10 cellular contexts compared by ENCODE assay signal in genomic region chr5:38468202-38468656, GRCh38.
A peak's percentile ranks its signal among the peaks of the same experiment; 100 is the strongest.
DNase-seq lines count a peak whose midpoint lies in the region; ATAC-seq, FAIRE-seq and TF ChIP-seq lines count a peak whose summit lies in the region.
"Had no signal": no experiment of that assay in that cellular context is flagged by ENCODE, and none has a peak within 500 bp of the region (broad histone marks: within the 10 kb centered on the region; RNA-seq: fewer than 3 reads in every experiment).

No MANE protein-coding gene starts in this region.

- H3K9me3 ChIP-seq in keratinocyte (ENCODE audit: control insufficient read depth, low read depth, low read length) = no peaks in the 10 kb centered on the region

- no peaks in the 10 kb centered on the region for H3F3A ChIP-seq in GM23338 (replicated peaks; ENCODE audit: low read depth)

- H3K4me1 ChIP-seq in GM23338 (ENCODE audit: insufficient read depth) = no peaks in the 10 kb centered on the region
- peaks cover 25% of the 10 kb centered on the region for H3K4me1 ChIP-seq in keratinocyte (ENCODE audit: control insufficient read depth, extremely low read depth, insufficient read depth, low read length)

- H3K9me3 Mint-ChIP-seq in GM23338 = no peaks in the 10 kb centered on the region
- H3K9me3 Mint-ChIP-seq: central memory CD8-positive, alpha-beta T cell had no signal

- H3K27me3 ChIP-seq in GM23338 (ENCODE audit: insufficient read depth) = no peaks in the 10 kb centered on the region
- H3K27me3 ChIP-seq in keratinocyte (ENCODE audit: control insufficient read depth, extremely low read depth, insufficient read depth, low read length) = no peaks in the 10 kb centered on the region

- no peak overlapping the region for H3K9ac ChIP-seq in keratinocyte (ENCODE audit: control insufficient read depth, extremely low read depth, insufficient read depth, low read length)

- TF ChIP-seq CTCF in GM23338 (conservative IDR thresholded peaks at IDR 0.05; ENCODE audit: low read depth in 2 of 2) (no peak), keratinocyte (optimal IDR thresholded peaks at IDR 0.05 in 1 of 3, IDR thresholded peaks at IDR 0.05 in 1 of 3, conservative IDR thresholded peaks at IDR 0.05 in 1 of 3; ENCODE audit: extremely low read depth in 1 of 3, insufficient read depth in 2 of 3, low read length in 3 of 3) (no peak)

- no peaks in the 10 kb centered on the region for H3K36me3 Mint-ChIP-seq in GM23338 (ENCODE audit: low read depth)

- peaks cover 20% of the 10 kb centered on the region for H3K4me1 Mint-ChIP-seq in GM23338
- H3K4me1 Mint-ChIP-seq: central memory CD8-positive, alpha-beta T cell had no signal

- H3K79me2 ChIP-seq in GM23338 (replicated peaks; ENCODE audit: insufficient read depth) (no peaks in the 10 kb centered on the region), keratinocyte (ENCODE audit: control insufficient read depth, insufficient read depth, low read length) (no peaks in the 10 kb centered on the region)

- H3K4me2 ChIP-seq in GM23338 = no peak overlapping the region
- H3K4me2 ChIP-seq in keratinocyte (ENCODE audit: control insufficient read depth, extremely low read depth, insufficient read depth, low read depth, low read length) = no peak overlapping the region

- dilution Hi-C loops in keratinocyte (cut with MboI; ENCODE audit: extremely low pct_ligation_motif_present, low sequenced_read_pairs) = no loop called here

- no peaks in the 10 kb centered on the region for H3K9me1 ChIP-seq in keratinocyte (ENCODE audit: control insufficient read depth, extremely low read depth, insufficient read depth, low read length)

- H3K4me3 Mint-ChIP-seq in GM23338 = no peak overlapping the region
- H3K4me3 Mint-ChIP-seq: central memory CD8-positive, alpha-beta T cell had no signal

- ATAC-seq in GM23338 (no peak), HG02759 (IDR thresholded peaks at IDR 0.05; ENCODE audit: unreplicated experiment) (no peak)

- H3K9me2 ChIP-seq in GM23338 (ENCODE audit: insufficient read depth) = no peaks in the 10 kb centered on the region; the same call in 1 of the 2 replicates

- no peak for DNase-seq in GM23338 (ENCODE audit: low spot score)
- DNase-seq in astrocyte of the hippocampus (ENCODE audit: low read depth, low spot score) = peak; percentile 93
- peak; percentile 53 for DNase-seq in keratinocyte (ENCODE audit: low read depth, low spot score)
- DNase-seq in GM19239 (ENCODE audit: insufficient read length, low spot score) = no peak
- no peak for DNase-seq in activated CD4-positive, alpha-beta T cell treated with anti-CD3 and anti-CD28 coated beads for 4 hours
- no peak for DNase-seq in stimulated activated CD4-positive, alpha-beta T cell treated with anti-CD3 and anti-CD28 coated beads, Interleukin-4, amount 100 ng/mL, for 24 hours

- no peaks in the 10 kb centered on the region for H3K36me3 ChIP-seq in GM23338 (ENCODE audit: insufficient read depth)
- no peaks in the 10 kb centered on the region for H3K36me3 ChIP-seq in keratinocyte (ENCODE audit: control insufficient read depth in 2 of 2, extremely low read depth in 1 of 2, insufficient read depth in 2 of 2, low read length in 2 of 2)

- no peak overlapping the region for H3K27ac ChIP-seq in GM23338 (ENCODE audit: low read depth)
- no peak overlapping the region for H3K27ac ChIP-seq in keratinocyte (ENCODE audit: control insufficient read depth, insufficient read depth, low read length)
- peak overlapping the region in 14 of 21 experiments; percentile 22 to 89 (median 60) for H3K27ac ChIP-seq in skin epidermis

- H3K27me3 Mint-ChIP-seq in GM23338 (ENCODE audit: insufficient read depth, low read depth, poor library complexity) = peaks cover 4% of the 10 kb centered on the region

- FAIRE-seq in keratinocyte (lab: Jason Lieb, UNC) = peak; percentile 13
- FAIRE-seq in GM19239 (lab: Jason Lieb, UNC) = no peak

- H3K27ac Mint-ChIP-seq in GM23338 = no peak overlapping the region
- H3K27ac Mint-ChIP-seq: progenitor cell of endocrine pancreas had no signal

- peak overlapping the region; percentile 80 for H2AFZ ChIP-seq in GM23338
- no peak overlapping the region for H2AFZ ChIP-seq in keratinocyte (ENCODE audit: control insufficient read depth, low read length)

- no peak overlapping the region for H3K4me3 ChIP-seq in GM23338
- H3K4me3 ChIP-seq in keratinocyte (ENCODE audit: control insufficient read depth in 2 of 3, extremely low read depth in 1 of 3, insufficient read depth in 2 of 3, low read depth in 1 of 3, low read length in 3 of 3) = no peak overlapping the region
- H3K4me3 ChIP-seq in skin epidermis = no peak overlapping the region

- H4K20me1 ChIP-seq in GM23338 (replicated peaks; ENCODE audit: insufficient read depth) (no peaks in the 10 kb centered on the region), keratinocyte (ENCODE audit: control insufficient read depth, extremely low read depth, insufficient read depth, low read length) (no peaks in the 10 kb centered on the region)

TF ChIP-seq in GM23338, 12 proteins besides CTCF, POLR2A, EP300 and RAD21 (continues in another document):
- no peak for TF ChIP-seq JUNB (IDR thresholded peaks at IDR 0.05; ENCODE audit: unreplicated experiment)
- TF ChIP-seq NANOG (IDR thresholded peaks at IDR 0.05; ENCODE audit: borderline replicate concordance) = no peak
- no peak for TF ChIP-seq CREB1 (CRISPR knock-in tag; IDR thresholded peaks at IDR 0.05; ENCODE audit: low read depth)
- no peak for TF ChIP-seq POLR2AphosphoS5 (IDR thresholded peaks at IDR 0.05; ENCODE audit: low read depth)
- TF ChIP-seq, protein P1, sequence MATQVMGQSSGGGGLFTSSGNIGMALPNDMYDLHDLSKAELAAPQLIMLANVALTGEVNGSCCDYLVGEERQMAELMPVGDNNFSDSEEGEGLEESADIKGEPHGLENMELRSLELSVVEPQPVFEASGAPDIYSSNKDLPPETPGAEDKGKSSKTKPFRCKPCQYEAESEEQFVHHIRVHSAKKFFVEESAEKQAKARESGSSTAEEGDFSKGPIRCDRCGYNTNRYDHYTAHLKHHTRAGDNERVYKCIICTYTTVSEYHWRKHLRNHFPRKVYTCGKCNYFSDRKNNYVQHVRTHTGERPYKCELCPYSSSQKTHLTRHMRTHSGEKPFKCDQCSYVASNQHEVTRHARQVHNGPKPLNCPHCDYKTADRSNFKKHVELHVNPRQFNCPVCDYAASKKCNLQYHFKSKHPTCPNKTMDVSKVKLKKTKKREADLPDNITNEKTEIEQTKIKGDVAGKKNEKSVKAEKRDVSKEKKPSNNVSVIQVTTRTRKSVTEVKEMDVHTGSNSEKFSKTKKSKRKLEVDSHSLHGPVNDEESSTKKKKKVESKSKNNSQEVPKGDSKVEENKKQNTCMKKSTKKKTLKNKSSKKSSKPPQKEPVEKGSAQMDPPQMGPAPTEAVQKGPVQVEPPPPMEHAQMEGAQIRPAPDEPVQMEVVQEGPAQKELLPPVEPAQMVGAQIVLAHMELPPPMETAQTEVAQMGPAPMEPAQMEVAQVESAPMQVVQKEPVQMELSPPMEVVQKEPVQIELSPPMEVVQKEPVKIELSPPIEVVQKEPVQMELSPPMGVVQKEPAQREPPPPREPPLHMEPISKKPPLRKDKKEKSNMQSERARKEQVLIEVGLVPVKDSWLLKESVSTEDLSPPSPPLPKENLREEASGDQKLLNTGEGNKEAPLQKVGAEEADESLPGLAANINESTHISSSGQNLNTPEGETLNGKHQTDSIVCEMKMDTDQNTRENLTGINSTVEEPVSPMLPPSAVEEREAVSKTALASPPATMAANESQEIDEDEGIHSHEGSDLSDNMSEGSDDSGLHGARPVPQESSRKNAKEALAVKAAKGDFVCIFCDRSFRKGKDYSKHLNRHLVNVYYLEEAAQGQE (IDR thresholded peaks at IDR 0.05; ENCODE audit: unreplicated experiment) = no peak
- TF ChIP-seq, protein P2, sequence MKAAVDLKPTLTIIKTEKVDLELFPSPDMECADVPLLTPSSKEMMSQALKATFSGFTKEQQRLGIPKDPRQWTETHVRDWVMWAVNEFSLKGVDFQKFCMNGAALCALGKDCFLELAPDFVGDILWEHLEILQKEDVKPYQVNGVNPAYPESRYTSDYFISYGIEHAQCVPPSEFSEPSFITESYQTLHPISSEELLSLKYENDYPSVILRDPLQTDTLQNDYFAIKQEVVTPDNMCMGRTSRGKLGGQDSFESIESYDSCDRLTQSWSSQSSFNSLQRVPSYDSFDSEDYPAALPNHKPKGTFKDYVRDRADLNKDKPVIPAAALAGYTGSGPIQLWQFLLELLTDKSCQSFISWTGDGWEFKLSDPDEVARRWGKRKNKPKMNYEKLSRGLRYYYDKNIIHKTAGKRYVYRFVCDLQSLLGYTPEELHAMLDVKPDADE (IDR thresholded peaks at IDR 0.05) = no peak
- TF ChIP-seq ZNF114 (CRISPR knock-in tag; IDR thresholded peaks at IDR 0.05) = no peak

Comparison
In these comparisons a context has a peak if more than half of its experiments do, and no peak if none do; other contexts are left out.
1. DNase-seq: peak in astrocyte of the hippocampus (single experiment) and keratinocyte (single experiment); none in GM23338 (single experiment), GM19239 (single experiment), activated CD4-positive, alpha-beta T cell treated with anti-CD3 and anti-CD28 coated beads for 4 hours (0 of 2) and stimulated activated CD4-positive, alpha-beta T cell treated with anti-CD3 and anti-CD28 coated beads, Interleukin-4, amount 100 ng/mL, for 24 hours (single experiment).
2. H3K27ac ChIP-seq: peak in skin epidermis (14 of 21); none in GM23338 (single experiment) and keratinocyte (single experiment).